Comparison of ENCODE assay signal across 8 cellular contexts in genomic region chr19:18587962-18588610, GRCh38. TPM values are rescaled to one million over a fixed set of nuclear protein-coding genes. Genes with fewer than 3 reads are reported as not detected.
DNase-seq lines count a peak whose midpoint lies in the region; ATAC-seq and TF ChIP-seq lines count a peak whose summit lies in the region.

No MANE protein-coding gene starts in this region.

- H3K4me1 ChIP-seq in tibial artery = peaks cover 0 to 24% (median 17%) of the 10 kb centered on the region in 4 donors

- H3K4me3 Mint-ChIP-seq in activated T-helper 2 cell treated with anti-CD3 and anti-CD28 coated beads, Interferon-gamma antibody, Interleukin-2, Interleukin-4, amounts not matched to agents 10 μg/mL and 5 μg/mL and 100 μg/mL, durations not matched to agents 14 hours and 24 hours and 36 hours (ENCODE audit: low read depth) = peak overlapping the region; percentile 84

- DNase-seq in Right ventricle myocardium inferior (ENCODE audit: missing footprints) (no peak), left ventricle myocardium superior (no peak), kidney epithelial cell (ENCODE audit: low read depth) (no peak), tibial artery (no peak), NCI-H748 (lab: John Stamatoyannopoulos, UW; ENCODE audit: unreplicated experiment) (no peak), NCI-H2227 treated with DMSO at 0.1 percent for 48 hours (lab: John Stamatoyannopoulos, UW) (no peak), UCSD-AML1 (lab: John Stamatoyannopoulos, UW; ENCODE audit: unreplicated experiment) (no peak)
- no peak for DNase-seq in activated T-helper 2 cell treated with anti-CD3 and anti-CD28 coated beads, Interferon-gamma antibody, Interleukin-2, Interleukin-4, amounts not matched to agents 10 μg/mL and 5 μg/mL and 100 μg/mL, durations not matched to agents 14 hours and 24 hours and 36 hours (ENCODE audit: low spot score)

- H3K36me3 ChIP-seq in kidney epithelial cell (ENCODE audit: control insufficient read depth, insufficient read depth, low read length) (no peaks in the 10 kb centered on the region), tibial artery (peaks cover 0 to 20% (median 0%) of the 10 kb centered on the region in 3 donors)

- H3K4me1 Mint-ChIP-seq in activated T-helper 2 cell treated with anti-CD3 and anti-CD28 coated beads, Interferon-gamma antibody, Interleukin-2, Interleukin-4, amounts not matched to agents 10 μg/mL and 5 μg/mL and 100 μg/mL, durations not matched to agents 14 hours and 24 hours and 36 hours (ENCODE audit: low read depth) = peaks cover 30% of the 10 kb centered on the region

- no peaks in the 10 kb centered on the region for H3K9me3 Mint-ChIP-seq in activated T-helper 2 cell treated with anti-CD3 and anti-CD28 coated beads, Interferon-gamma antibody, Interleukin-2, Interleukin-4, amounts not matched to agents 10 μg/mL and 5 μg/mL and 100 μg/mL, durations not matched to agents 14 hours and 24 hours and 36 hours

- H3K27ac Mint-ChIP-seq in activated T-helper 2 cell treated with anti-CD3 and anti-CD28 coated beads, Interferon-gamma antibody, Interleukin-2, Interleukin-4, amounts not matched to agents 10 μg/mL and 5 μg/mL and 100 μg/mL, durations not matched to agents 14 hours and 24 hours and 36 hours = peak overlapping the region; percentile 93

- H3K27ac ChIP-seq in tibial artery = peak overlapping the region; percentile 77 to 84

- H3K4me3 ChIP-seq in kidney epithelial cell (ENCODE audit: low read depth, low read length) = peak overlapping the region; percentile 81
- H3K4me3 ChIP-seq in tibial artery = peak overlapping the region; percentile 72 to 75

- TF ChIP-seq CTCF in kidney epithelial cell (IDR thresholded peaks at IDR 0.05; ENCODE audit: insufficient read depth, low read length, poor library complexity, severe bottlenecking) (no peak), tibial artery (IDR thresholded peaks at IDR 0.05) (no peak)

- H3K36me3 Mint-ChIP-seq in activated T-helper 2 cell treated with anti-CD3 and anti-CD28 coated beads, Interferon-gamma antibody, Interleukin-2, Interleukin-4, amounts not matched to agents 10 μg/mL and 5 μg/mL and 100 μg/mL, durations not matched to agents 14 hours and 24 hours and 36 hours (ENCODE audit: low read depth) = peaks cover 27% of the 10 kb centered on the region

- H3K27me3 ChIP-seq in kidney epithelial cell (ENCODE audit: control insufficient read depth, insufficient read depth, low read length) = no peaks in the 10 kb centered on the region
- no peaks in the 10 kb centered on the region for H3K27me3 ChIP-seq in tibial artery

- no peaks in the 10 kb centered on the region for H3K27me3 Mint-ChIP-seq in activated T-helper 2 cell treated with anti-CD3 and anti-CD28 coated beads, Interferon-gamma antibody, Interleukin-2, Interleukin-4, amounts not matched to agents 10 μg/mL and 5 μg/mL and 100 μg/mL, durations not matched to agents 14 hours and 24 hours and 36 hours (ENCODE audit: low read depth)

- no peaks in the 10 kb centered on the region for H3K9me3 ChIP-seq in tibial artery

- intact Hi-C loops in Right ventricle myocardium inferior (cut with DNase I) (no loop called here), left ventricle myocardium superior (cut with micrococcal nuclease) (no loop called here), tibial artery (cut with DNase I; ENCODE audit: low total_unique reads) (no loop called here)
- intact Hi-C loops in activated T-helper 2 cell treated with anti-CD3 and anti-CD28 coated beads, Interferon-gamma antibody, Interleukin-2, Interleukin-4, amounts not matched to agents 10 μg/mL and 5 μg/mL and 100 μg/mL, durations not matched to agents 14 hours and 24 hours and 36 hours (cut with micrococcal nuclease) = loop anchor here (1.0 to 2.0 kb wide), 2 partner anchors 43 to 66 kb away; partner anchors contain the start of gene ELL

- ATAC-seq in Right ventricle myocardium inferior (peak; percentile 1), left ventricle myocardium superior (no peak)

RNA-seq across cellular contexts. Expression of gene REX1BD, which starts 0.5 kb away (rescaled TPM):
- 79.3 TPM for total RNA-seq in Right ventricle myocardium inferior
- 75.8 TPM for total RNA-seq in left ventricle myocardium superior
- total RNA-seq in activated T-helper 2 cell treated with anti-CD3 and anti-CD28 coated beads, Interferon-gamma antibody, Interleukin-2, Interleukin-4, amounts not matched to agents 10 μg/mL and 5 μg/mL and 100 μg/mL, durations not matched to agents 14 hours and 24 hours and 36 hours = 122 and 132 TPM in 2 replicates
- 119 and 136 TPM in 2 replicates for total RNA-seq in kidney epithelial cell

RNA-seq across cellular contexts. Expression of gene UBA52, which starts 16.4 kb away (rescaled TPM):
- total RNA-seq in Right ventricle myocardium inferior (737 TPM), left ventricle myocardium superior (725 TPM), kidney epithelial cell (859 and 990 TPM in 2 replicates)
- total RNA-seq in activated T-helper 2 cell treated with anti-CD3 and anti-CD28 coated beads, Interferon-gamma antibody, Interleukin-2, Interleukin-4, amounts not matched to agents 10 μg/mL and 5 μg/mL and 100 μg/mL, durations not matched to agents 14 hours and 24 hours and 36 hours = 1,564 and 1,579 TPM in 2 replicates

RNA-seq across cellular contexts. Expression of gene CRLF1, which starts 18.5 kb away (rescaled TPM):
- total RNA-seq in Right ventricle myocardium inferior = 35.7 TPM
- 21.4 TPM for total RNA-seq in left ventricle myocardium superior
- total RNA-seq in activated T-helper 2 cell treated with anti-CD3 and anti-CD28 coated beads, Interferon-gamma antibody, Interleukin-2, Interleukin-4, amounts not matched to agents 10 μg/mL and 5 μg/mL and 100 μg/mL, durations not matched to agents 14 hours and 24 hours and 36 hours = not detected in 2 replicates
- 16.5 and 30.1 TPM in 2 replicates for total RNA-seq in kidney epithelial cell

RNA-seq across cellular contexts. Expression of gene TMEM59L, which starts 24.6 kb away (rescaled TPM):
- total RNA-seq in Right ventricle myocardium inferior (2.8 TPM), left ventricle myocardium superior (1.5 TPM), kidney epithelial cell (3.8 and 6.5 TPM in 2 replicates)
- not detected in 2 replicates for total RNA-seq in activated T-helper 2 cell treated with anti-CD3 and anti-CD28 coated beads, Interferon-gamma antibody, Interleukin-2, Interleukin-4, amounts not matched to agents 10 μg/mL and 5 μg/mL and 100 μg/mL, durations not matched to agents 14 hours and 24 hours and 36 hours

RNA-seq across cellular contexts. Expression of gene KXD1, which starts 30.4 kb away (rescaled TPM):
- total RNA-seq in Right ventricle myocardium inferior (50.3 TPM), left ventricle myocardium superior (43.9 TPM), kidney epithelial cell (121 and 172 TPM in 2 replicates)
- 132 and 141 TPM in 2 replicates for total RNA-seq in activated T-helper 2 cell treated with anti-CD3 and anti-CD28 coated beads, Interferon-gamma antibody, Interleukin-2, Interleukin-4, amounts not matched to agents 10 μg/mL and 5 μg/mL and 100 μg/mL, durations not matched to agents 14 hours and 24 hours and 36 hours

Comparison
In these comparisons a context has a peak if more than half of its experiments do, and no peak if none do; other contexts are left out.
1. RNA of gene CRLF1, which starts 18.5 kb away (total RNA-seq): 35.7 TPM in Right ventricle myocardium inferior (single experiment), 21.4 TPM in left ventricle myocardium superior (single experiment) and 16.5 to 30.1 TPM in kidney epithelial cell; not detected in activated T-helper 2 cell treated with anti-CD3 and anti-CD28 coated beads, Interferon-gamma antibody, Interleukin-2, Interleukin-4, amounts not matched to agents 10 μg/mL and 5 μg/mL and 100 μg/mL, durations not matched to agents 14 hours and 24 hours and 36 hours; every median in the first group is over 10 times any median in the second.